8 cellular contexts compared by ENCODE assay signal in genomic region chr10:131874991-131875451, GRCh38. TPM values are rescaled to one million over a fixed set of nuclear protein-coding genes. Genes with fewer than 3 reads are reported as not detected.
DNase-seq lines count a peak whose midpoint lies in the region; ATAC-seq and TF ChIP-seq lines count a peak whose summit lies in the region.

No MANE protein-coding gene starts in this region.

- peaks cover 46% of the 10 kb centered on the region for H3K27me3 Mint-ChIP-seq in activated T-cell treated with anti-CD3 and anti-CD28 coated beads, Interleukin-2, amount 50 U/mL, for 72 hours (ENCODE audit: low read depth)

- DNase-seq in COR-L47 (lab: John Stamatoyannopoulos, UW) (peak; percentile 59), OCI-LY7 (ENCODE audit: low spot score) (peak; percentile 80), globus pallidus (ENCODE audit: low spot score) (peak; percentile 65)
- DNase-seq in activated T-cell treated with anti-CD3 and anti-CD28 coated beads, Interleukin-2, amount 50 U/mL, for 72 hours: peak; percentile 67 to 68

- peak; percentile 91 for ATAC-seq in GM21360 (IDR thresholded peaks at IDR 0.05; ENCODE audit: unreplicated experiment)
- ATAC-seq in activated T-cell treated with anti-CD3 and anti-CD28 coated beads, Interleukin-2, amount 50 U/mL, for 72 hours (replicated peaks in 1 of 2): peak; percentile 54 to 59
- no peak for ATAC-seq in HG03280 (IDR thresholded peaks at IDR 0.05; ENCODE audit: unreplicated experiment)

- no peak overlapping the region for H3K4me2 ChIP-seq in KMS-11
- H3K4me2 ChIP-seq in OCI-LY7 (ENCODE audit: low read length): peak overlapping the region; percentile 24; the same call in 1 of the 2 replicates
- H3K4me2 ChIP-seq in parathyroid adenoma (ENCODE audit: low read length): no peak overlapping the region

- no TSS peak for BruUV-seq in OCI-LY7 (replicated peaks; lab: Mats Ljungman, UMichigan)

- H3K36me3 Mint-ChIP-seq in activated T-cell treated with anti-CD3 and anti-CD28 coated beads, Interleukin-2, amount 50 U/mL, for 72 hours (ENCODE audit: insufficient read depth in 2 of 2): no peaks in the 10 kb centered on the region

- POLR2A ChIA-PET in OCI-LY7 (lab: Charles Lee): interaction anchor here (0.6 kb wide), 1 partner anchor 10 kb away, joined by 8 read pairs; no protein-coding TSS in a partner anchor

- H3K9ac ChIP-seq in KMS-11 (no peak overlapping the region), parathyroid adenoma (no peak overlapping the region)

- peak; percentile 59 for TF ChIP-seq CTCF in KMS-11 (conservative IDR thresholded peaks at IDR 0.05; ENCODE audit: low read depth, low read length)
- peak; percentile 83 for TF ChIP-seq CTCF in OCI-LY7 (conservative IDR thresholded peaks at IDR 0.05; ENCODE audit: low read length)
- TF ChIP-seq CTCF in parathyroid adenoma (IDR thresholded peaks at IDR 0.05): peak; percentile 62

- H3K4me1 Mint-ChIP-seq in activated T-cell treated with anti-CD3 and anti-CD28 coated beads, Interleukin-2, amount 50 U/mL, for 72 hours (ENCODE audit: low read depth): no peaks in the 10 kb centered on the region

- intact Hi-C loops in OCI-LY7 (cut with micrococcal nuclease; ENCODE audit: unreplicated experiment): loop anchor here (1.0 to 5.0 kb wide), 2 partner anchors 421 to 1683 kb away; no protein-coding TSS in a partner anchor

- no peaks in the 10 kb centered on the region for H3K9me2 ChIP-seq in OCI-LY7 (ENCODE audit: insufficient read depth, low read length)

- no peak overlapping the region for H2AFZ ChIP-seq in KMS-11 (ENCODE audit: low read depth)
- H2AFZ ChIP-seq in OCI-LY7 (ENCODE audit: low read length): peak overlapping the region; percentile 37; the same call in 1 of the 2 replicates
- peak overlapping the region; percentile 57 for H2AFZ ChIP-seq in parathyroid adenoma

- H3K36me3 ChIP-seq in KMS-11 (ENCODE audit: insufficient read depth): no peaks in the 10 kb centered on the region
- H3K36me3 ChIP-seq in OCI-LY7 (ENCODE audit: insufficient read depth, low read length): no peaks in the 10 kb centered on the region
- H3K36me3 ChIP-seq in parathyroid adenoma (ENCODE audit: control insufficient read depth, insufficient read depth, low read length): no peaks in the 10 kb centered on the region

- CTCF ChIA-PET in OCI-LY7 (lab: Charles Lee; ENCODE audit: unreplicated experiment): interaction anchor here (0.6 kb wide), 1 partner anchor 1820 kb away, joined by 3 read pairs; no protein-coding TSS in a partner anchor

- no peaks in the 10 kb centered on the region for H3K9me3 Mint-ChIP-seq in activated T-cell treated with anti-CD3 and anti-CD28 coated beads, Interleukin-2, amount 50 U/mL, for 72 hours

- H3K4me1 ChIP-seq in KMS-11 (ENCODE audit: low read depth, poor library complexity, severe bottlenecking) (no peaks in the 10 kb centered on the region), OCI-LY7 (ENCODE audit: insufficient read depth, low read length, poor library complexity, severe bottlenecking) (no peaks in the 10 kb centered on the region), parathyroid adenoma (no peaks in the 10 kb centered on the region)

- no peak overlapping the region for H3K4me3 Mint-ChIP-seq in activated T-cell treated with anti-CD3 and anti-CD28 coated beads, Interleukin-2, amount 50 U/mL, for 72 hours

- no peaks in the 10 kb centered on the region for H3K79me2 ChIP-seq in KMS-11 (ENCODE audit: insufficient read depth, low read depth)
- no peaks in the 10 kb centered on the region for H3K79me2 ChIP-seq in OCI-LY7 (ENCODE audit: insufficient read depth, low read depth, low read length)
- H3K79me2 ChIP-seq in parathyroid adenoma: no peaks in the 10 kb centered on the region

- no peak overlapping the region for H3K27ac ChIP-seq in KMS-11
- no peak overlapping the region for H3K27ac ChIP-seq in OCI-LY7 (ENCODE audit: low read depth, low read length, poor library complexity, severe bottlenecking)
- H3K27ac ChIP-seq in parathyroid adenoma: no peak overlapping the region

- H3K9me3 ChIP-seq in OCI-LY7 (ENCODE audit: low read length) (no peaks in the 10 kb centered on the region), parathyroid adenoma (ENCODE audit: control insufficient read depth, low read length) (no peaks in the 10 kb centered on the region)

- H3K4me3 ChIP-seq in KMS-11 (IDR thresholded peaks at IDR 0.05; ENCODE audit: insufficient read depth, low read depth, low read length): no peak overlapping the region
- H3K4me3 ChIP-seq in OCI-LY7 (ENCODE audit: low read depth, low read length, poor library complexity, severe bottlenecking): no peak overlapping the region
- peak overlapping the region; percentile 16 for H3K4me3 ChIP-seq in parathyroid adenoma (ENCODE audit: low read depth, low read length)

- no peaks in the 10 kb centered on the region for H4K20me1 ChIP-seq in KMS-11 (ENCODE audit: insufficient read depth)
- H4K20me1 ChIP-seq in OCI-LY7 (ENCODE audit: insufficient read depth, low read length): no peaks in the 10 kb centered on the region

- H3K27ac Mint-ChIP-seq in activated T-cell treated with anti-CD3 and anti-CD28 coated beads, Interleukin-2, amount 50 U/mL, for 72 hours: no peak overlapping the region

- H3K27me3 ChIP-seq in KMS-11 (ENCODE audit: insufficient read depth, low read depth): peaks cover 59% of the 10 kb centered on the region
- H3K27me3 ChIP-seq in parathyroid adenoma (ENCODE audit: control insufficient read depth, insufficient read depth, low read length): peaks cover 4% of the 10 kb centered on the region

RNA-seq across cellular contexts. Expression of gene PPP2R2D, which starts 25.8 kb away (rescaled TPM):
- total RNA-seq in OCI-LY7 (2014; rRNA removed; shearing (Covaris generic)): 36.2 and 38.5 TPM in 2 replicates
- total RNA-seq in OCI-LY7 (2022): 37.4 and 40.1 TPM in 2 replicates
- 10 to 100 TPM; 32.5 to 40.7 TPM for total RNA-seq in activated T-cell treated with anti-CD3 and anti-CD28 coated beads, Interleukin-2, amount 50 U/mL, for 72 hours
